In the genomic region with DNA sequence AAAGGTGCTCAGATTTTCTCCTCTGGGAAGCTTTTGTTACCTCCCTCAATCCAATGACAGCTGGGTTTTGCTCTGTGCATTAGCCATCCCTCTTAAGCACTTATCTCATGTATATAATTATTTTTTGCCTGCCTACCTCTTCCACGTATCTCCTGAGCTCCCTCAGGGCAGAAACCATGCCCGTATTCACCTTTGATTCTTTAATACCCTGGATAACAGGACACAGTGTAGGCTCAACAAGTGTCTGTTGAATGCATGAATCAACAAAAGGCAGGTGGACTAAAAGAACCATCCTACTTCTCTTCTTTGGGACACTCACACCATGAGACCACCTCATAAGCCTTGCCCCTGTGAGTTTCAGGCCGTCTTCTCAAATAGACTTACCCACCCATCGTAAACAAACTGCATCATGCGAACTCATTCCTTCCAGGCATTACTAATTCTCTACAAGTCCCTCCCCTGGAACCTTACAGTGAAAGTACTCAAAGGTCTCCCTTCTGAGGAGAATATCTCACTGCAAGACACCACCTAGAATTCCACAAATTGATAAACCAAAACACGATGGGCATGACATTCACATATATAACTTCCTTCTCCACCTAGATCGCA, we compare ENCODE assay signal across 12 cellular contexts. TPM values are rescaled to one million over a fixed set of nuclear protein-coding genes. Genes with fewer than 3 reads are reported as not detected.
DNase-seq lines count a peak whose midpoint lies in the region; FAIRE-seq and TF ChIP-seq lines count a peak whose summit lies in the region.
"Had no signal": no experiment of that assay in that cellular context is flagged by ENCODE, and none has a peak within 500 bp of the region (broad histone marks: within the 10 kb centered on the region; RNA-seq: fewer than 3 reads in every experiment).

No MANE protein-coding gene starts in this region.

- POLR2A ChIA-PET in A673 (lab: Charles Lee; ENCODE audit: low non-redundant PET): interaction anchor here (0.6 kb wide), 2 partner anchors 214 to 831 kb away, joined by 3 to 4 read pairs; no protein-coding TSS in a partner anchor

- CTCF ChIA-PET in A673 (lab: Charles Lee): interaction anchor here (0.6 kb wide), 1 partner anchor 47 kb away, joined by 3 read pairs; no protein-coding TSS in a partner anchor

- no peaks in the 10 kb centered on the region for H3K9me3 ChIP-seq in A673 (ENCODE audit: low read depth, low read length, poor library complexity, severe bottlenecking)
- no peaks in the 10 kb centered on the region for H3K9me3 ChIP-seq in muscle layer of duodenum (ENCODE audit: control insufficient read depth in 1 of 2, low read length in 2 of 2)
- H3K9me3 ChIP-seq: prostate gland had no signal

- H3K4me3 ChIP-seq in A673 (ENCODE audit: low read depth, low read length, poor library complexity, severe bottlenecking) (peak overlapping the region; percentile 79), GM12864 (ENCODE audit: low read depth, low read length) (peak overlapping the region; percentile 3; the same call in 1 of the 2 replicates), muscle layer of duodenum (ENCODE audit: low read depth in 1 of 2, low read length in 2 of 2) (peak overlapping the region in 1 of 2 donors; percentile 72)
- H3K4me3 ChIP-seq: prostate gland had no signal

- H3K36me3 ChIP-seq in A673 (ENCODE audit: insufficient read depth, low read length, poor library complexity, severe bottlenecking): peaks cover 3% of the 10 kb centered on the region
- no peaks in the 10 kb centered on the region for H3K36me3 ChIP-seq in muscle layer of duodenum (ENCODE audit: control insufficient read depth in 1 of 2, insufficient read depth in 2 of 2, low read length in 2 of 2)
- H3K36me3 ChIP-seq: prostate gland had no signal

- H3K27ac ChIP-seq in A673 (ENCODE audit: low read depth, low read length, poor library complexity, severe bottlenecking): peak overlapping the region; percentile 85
- peak overlapping the region; percentile 13 for H3K27ac ChIP-seq in adipose tissue (ENCODE audit: low read depth, low read length)
- peak overlapping the region; percentile 1 for H3K27ac ChIP-seq in muscle layer of duodenum (ENCODE audit: low read length)
- H3K27ac ChIP-seq: prostate gland had no signal

- intact Hi-C loops in A673 (cut with micrococcal nuclease; ENCODE audit: unreplicated experiment): no loop called here

- TF ChIP-seq CTCF in A673 (conservative IDR thresholded peaks at IDR 0.05; ENCODE audit: low read depth, low read length): no peak
- no peak for TF ChIP-seq CTCF in GM12864 (IDR thresholded peaks at IDR 0.05; ENCODE audit: low read depth, low read length, missing control alignments)
- TF ChIP-seq CTCF in GM13977 (IDR thresholded peaks at IDR 0.05; ENCODE audit: extremely low read depth, insufficient read depth, missing control alignments): no peak

- in situ Hi-C loops in GM13977 (cut with MboI; ENCODE audit: low pct_unique_long_range_greater_than_20kb, low sequenced_read_pairs, unreplicated experiment): no loop called here

- H3K27me3 ChIP-seq in A673 (replicated peaks; ENCODE audit: insufficient read depth, low read depth, low read length, poor library complexity) (no peaks in the 10 kb centered on the region), muscle layer of duodenum (ENCODE audit: low read depth, low read length) (no peaks in the 10 kb centered on the region)

- 79 to 82% (median 79%) methylated on average over 7 of the region's 7 CpGs for WGBS in adipose tissue, 3 donors

- DNase-seq in A673 (ENCODE audit: low spot score) (no peak), GM12864 (ENCODE audit: low read depth) (no peak), GM13977 (ENCODE audit: low spot score) (no peak), NCI-H2227 (lab: John Stamatoyannopoulos, UW; ENCODE audit: unreplicated experiment) (no peak), OCI-M1 (lab: John Stamatoyannopoulos, UW) (no peak), GM12892 (ENCODE audit: insufficient read length) (no peak)
- DNase-seq: activated gamma-delta T cell; effector CD4-positive, alpha-beta T cell; NCI-H1092 had no signal

- no TSS peak for BruUV-seq in A673 (replicated peaks; lab: Mats Ljungman, UMichigan)

- no peak for FAIRE-seq in GM12892 (lab: Jason Lieb, UNC)

- peaks cover 63% of the 10 kb centered on the region for H3K4me1 ChIP-seq in A673 (ENCODE audit: insufficient read depth, low read length, poor library complexity, severe bottlenecking)
- H3K4me1 ChIP-seq in muscle layer of duodenum (ENCODE audit: control insufficient read depth in 1 of 2, insufficient read depth in 2 of 2, low read length in 2 of 2): peaks cover 20 to 41% of the 10 kb centered on the region in 2 donors

- TF ChIP-seq POLR2A in GM12892 (IDR thresholded peaks at IDR 0.05; ENCODE audit: low read depth, low read length): no peak

RNA-seq across cellular contexts. Expression of gene ARHGAP17, which starts 3.2 kb away (rescaled TPM):
- total RNA-seq in A673 (2021): 144 and 146 TPM in 2 replicates
- 10 to 100 TPM; 13.1 to 49.6 (median 43.9) TPM for polyA plus RNA-seq in adipose tissue
- polyA plus RNA-seq in GM12892 (2012; ENCODE audit: missing spikeins): 77.6 TPM

Comparison
In these comparisons a context has a peak if more than half of its experiments do, and no peak if none do; other contexts are left out.
1. H3K27ac ChIP-seq: peak in every context shown above with its lines; median percentile 85 in A673; 13 in adipose tissue; 1 in muscle layer of duodenum.